Comparison of ENCODE assay signal across 1 cellular context in genomic region chr19:10500247-10500592, GRCh38.
TF ChIP-seq lines count a peak whose summit lies in the region.

No MANE protein-coding gene starts in this region.

TF ChIP-seq in WTC11, 78 proteins besides CTCF, POLR2A, EP300 and RAD21 (continued from another document):
- TF ChIP-seq ARID4B (CRISPR knock-in tag; IDR thresholded peaks at IDR 0.05; ENCODE audit: borderline replicate concordance) (no peak), E2F1 (CRISPR knock-in tag; IDR thresholded peaks at IDR 0.05) (no peak), ELF4 (CRISPR knock-in tag; IDR thresholded peaks at IDR 0.05; ENCODE audit: low read depth) (no peak), CBFB (CRISPR knock-in tag; IDR thresholded peaks at IDR 0.05; ENCODE audit: low read depth) (0 out of 2 replicates have a peak, but pooled peaks have one; percentile 13), NR2C2 (CRISPR knock-in tag; IDR thresholded peaks at IDR 0.05) (no peak), STAT6 (CRISPR knock-in tag; conservative IDR thresholded peaks at IDR 0.05; ENCODE audit: low read depth) (no peak), ZNF396 (CRISPR knock-in tag; IDR thresholded peaks at IDR 0.05; ENCODE audit: borderline replicate concordance) (no peak)
- TF ChIP-seq, protein P1, sequence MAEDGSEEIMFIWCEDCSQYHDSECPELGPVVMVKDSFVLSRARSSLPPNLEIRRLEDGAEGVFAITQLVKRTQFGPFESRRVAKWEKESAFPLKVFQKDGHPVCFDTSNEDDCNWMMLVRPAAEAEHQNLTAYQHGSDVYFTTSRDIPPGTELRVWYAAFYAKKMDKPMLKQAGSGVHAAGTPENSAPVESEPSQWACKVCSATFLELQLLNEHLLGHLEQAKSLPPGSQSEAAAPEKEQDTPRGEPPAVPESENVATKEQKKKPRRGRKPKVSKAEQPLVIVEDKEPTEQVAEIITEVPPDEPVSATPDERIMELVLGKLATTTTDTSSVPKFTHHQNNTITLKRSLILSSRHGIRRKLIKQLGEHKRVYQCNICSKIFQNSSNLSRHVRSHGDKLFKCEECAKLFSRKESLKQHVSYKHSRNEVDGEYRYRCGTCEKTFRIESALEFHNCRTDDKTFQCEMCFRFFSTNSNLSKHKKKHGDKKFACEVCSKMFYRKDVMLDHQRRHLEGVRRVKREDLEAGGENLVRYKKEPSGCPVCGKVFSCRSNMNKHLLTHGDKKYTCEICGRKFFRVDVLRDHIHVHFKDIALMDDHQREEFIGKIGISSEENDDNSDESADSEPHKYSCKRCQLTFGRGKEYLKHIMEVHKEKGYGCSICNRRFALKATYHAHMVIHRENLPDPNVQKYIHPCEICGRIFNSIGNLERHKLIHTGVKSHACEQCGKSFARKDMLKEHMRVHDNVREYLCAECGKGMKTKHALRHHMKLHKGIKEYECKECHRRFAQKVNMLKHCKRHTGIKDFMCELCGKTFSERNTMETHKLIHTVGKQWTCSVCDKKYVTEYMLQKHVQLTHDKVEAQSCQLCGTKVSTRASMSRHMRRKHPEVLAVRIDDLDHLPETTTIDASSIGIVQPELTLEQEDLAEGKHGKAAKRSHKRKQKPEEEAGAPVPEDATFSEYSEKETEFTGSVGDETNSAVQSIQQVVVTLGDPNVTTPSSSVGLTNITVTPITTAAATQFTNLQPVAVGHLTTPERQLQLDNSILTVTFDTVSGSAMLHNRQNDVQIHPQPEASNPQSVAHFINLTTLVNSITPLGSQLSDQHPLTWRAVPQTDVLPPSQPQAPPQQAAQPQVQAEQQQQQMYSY (CRISPR knock-in tag; IDR thresholded peaks at IDR 0.05), result no peak
- TF ChIP-seq, protein P2, sequence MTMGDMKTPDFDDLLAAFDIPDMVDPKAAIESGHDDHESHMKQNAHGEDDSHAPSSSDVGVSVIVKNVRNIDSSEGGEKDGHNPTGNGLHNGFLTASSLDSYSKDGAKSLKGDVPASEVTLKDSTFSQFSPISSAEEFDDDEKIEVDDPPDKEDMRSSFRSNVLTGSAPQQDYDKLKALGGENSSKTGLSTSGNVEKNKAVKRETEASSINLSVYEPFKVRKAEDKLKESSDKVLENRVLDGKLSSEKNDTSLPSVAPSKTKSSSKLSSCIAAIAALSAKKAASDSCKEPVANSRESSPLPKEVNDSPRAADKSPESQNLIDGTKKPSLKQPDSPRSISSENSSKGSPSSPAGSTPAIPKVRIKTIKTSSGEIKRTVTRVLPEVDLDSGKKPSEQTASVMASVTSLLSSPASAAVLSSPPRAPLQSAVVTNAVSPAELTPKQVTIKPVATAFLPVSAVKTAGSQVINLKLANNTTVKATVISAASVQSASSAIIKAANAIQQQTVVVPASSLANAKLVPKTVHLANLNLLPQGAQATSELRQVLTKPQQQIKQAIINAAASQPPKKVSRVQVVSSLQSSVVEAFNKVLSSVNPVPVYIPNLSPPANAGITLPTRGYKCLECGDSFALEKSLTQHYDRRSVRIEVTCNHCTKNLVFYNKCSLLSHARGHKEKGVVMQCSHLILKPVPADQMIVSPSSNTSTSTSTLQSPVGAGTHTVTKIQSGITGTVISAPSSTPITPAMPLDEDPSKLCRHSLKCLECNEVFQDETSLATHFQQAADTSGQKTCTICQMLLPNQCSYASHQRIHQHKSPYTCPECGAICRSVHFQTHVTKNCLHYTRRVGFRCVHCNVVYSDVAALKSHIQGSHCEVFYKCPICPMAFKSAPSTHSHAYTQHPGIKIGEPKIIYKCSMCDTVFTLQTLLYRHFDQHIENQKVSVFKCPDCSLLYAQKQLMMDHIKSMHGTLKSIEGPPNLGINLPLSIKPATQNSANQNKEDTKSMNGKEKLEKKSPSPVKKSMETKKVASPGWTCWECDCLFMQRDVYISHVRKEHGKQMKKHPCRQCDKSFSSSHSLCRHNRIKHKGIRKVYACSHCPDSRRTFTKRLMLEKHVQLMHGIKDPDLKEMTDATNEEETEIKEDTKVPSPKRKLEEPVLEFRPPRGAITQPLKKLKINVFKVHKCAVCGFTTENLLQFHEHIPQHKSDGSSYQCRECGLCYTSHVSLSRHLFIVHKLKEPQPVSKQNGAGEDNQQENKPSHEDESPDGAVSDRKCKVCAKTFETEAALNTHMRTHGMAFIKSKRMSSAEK (CRISPR knock-in tag; IDR thresholded peaks at IDR 0.05; ENCODE audit: borderline replicate concordance), result no peak
- TF ChIP-seq, protein P3, sequence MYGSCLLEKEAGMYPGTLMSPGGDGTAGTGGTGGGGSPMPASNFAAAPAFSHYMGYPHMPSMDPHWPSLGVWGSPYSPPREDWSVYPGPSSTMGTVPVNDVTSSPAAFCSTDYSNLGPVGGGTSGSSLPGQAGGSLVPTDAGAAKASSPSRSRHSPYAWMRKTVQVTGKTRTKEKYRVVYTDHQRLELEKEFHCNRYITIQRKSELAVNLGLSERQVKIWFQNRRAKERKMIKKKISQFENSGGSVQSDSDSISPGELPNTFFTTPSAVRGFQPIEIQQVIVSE (CRISPR knock-in tag; IDR thresholded peaks at IDR 0.05; ENCODE audit: borderline replicate concordance), result no peak
